Comparison of ENCODE assay signal across 33 cellular contexts in the genomic region with DNA sequence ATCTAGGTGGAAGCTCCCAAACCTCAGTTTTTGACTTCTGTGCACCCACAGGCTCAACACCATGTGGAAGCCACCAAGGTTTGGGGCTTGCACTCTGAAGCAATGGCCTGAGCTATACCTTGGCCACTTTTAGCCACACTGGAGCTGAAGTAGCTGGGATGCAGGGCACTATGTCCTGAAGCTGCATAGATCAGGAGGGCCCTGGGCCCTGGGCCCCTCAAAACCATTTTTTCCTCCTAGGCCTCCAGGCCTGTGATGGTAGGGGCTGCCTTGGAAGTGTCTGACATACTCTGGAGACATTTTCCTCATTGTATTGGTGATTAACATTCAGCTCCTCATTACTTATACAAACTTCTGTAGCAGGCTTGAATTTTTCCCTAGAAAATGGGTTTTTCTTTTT.
"Had no signal": no experiment of that assay in that cellular context is flagged by ENCODE, and none has a peak within 500 bp of the region (broad histone marks: within the 10 kb centered on the region; RNA-seq: fewer than 3 reads in every experiment).

No MANE protein-coding gene starts in this region.

- DNase-seq: activated effector memory CD4-positive, alpha-beta T cell treated with anti-CD3 and anti-CD28 coated beads, Interleukin-2, amount 50 U/mL, for 16 hours; activated effector memory CD4-positive, alpha-beta T cell treated with Interleukin-2 at 50 U/mL for 16 hours; activated gamma-delta T cell; activated gamma-delta T cell treated with Interleukin-2 at 50 U/mL for 16 hours; activated naive CD4-positive, alpha-beta T cell; activated naive CD4-positive, alpha-beta T cell treated with anti-CD3 and anti-CD28 coated beads for 36 hours; activated naive CD4-positive, alpha-beta T cell treated with anti-CD3 and anti-CD28 coated beads, Interleukin-2, amount 10 ng/mL, durations not matched to agents 7 days and 5 days; activated naive CD4-positive, alpha-beta T cell treated with anti-CD3 and anti-CD28 coated beads, Interleukin-2, amount 50 U/mL, for 16 hours; activated naive CD4-positive, alpha-beta T cell treated with Interleukin-2 at 50 U/mL for 16 hours; activated naive CD8-positive, alpha-beta T cell treated with anti-CD3 and anti-CD28 coated beads for 36 hours; activated naive CD8-positive, alpha-beta T cell treated with anti-CD3 and anti-CD28 coated beads, Interleukin-2, amount 10 ng/mL, durations not matched to agents 7 days and 5 days; activated naive CD8-positive, alpha-beta T cell treated with anti-CD3 and anti-CD28 coated beads, Interleukin-2, amount 50 U/mL, for 24 hours; activated T-cell treated with anti-CD3 and anti-CD28 coated beads, Interleukin-2, amount 50 U/mL, for 24 hours; activated T-cell treated with anti-CD3 and anti-CD28 coated beads, Interleukin-2, amount 50 U/mL, for 4 hours; activated T-cell treated with anti-CD3 and anti-CD28 coated beads, Interleukin-2, amount 50 U/mL, for 48 hours; activated T-cell treated with anti-CD3 and anti-CD28 coated beads, Interleukin-2, amount 50 U/mL, for 72 hours; adrenal gland; amniotic stem cell; amygdala; anterior cingulate cortex; aorta; body of pancreas; brain microvascular endothelial cell; caudate nucleus; central memory CD4-positive, alpha-beta T cell; cerebellar nuclear complex had no signal

- H3K27me3 ChIP-seq: adrenal gland, ascending aorta, body of pancreas, brain microvascular endothelial cell, breast epithelium, cardiac muscle cell had no signal

- H3K4me1 ChIP-seq: adrenal gland, ascending aorta, body of pancreas, breast epithelium had no signal

- ATAC-seq: activated naive CD4-positive, alpha-beta T cell treated with anti-CD3 and anti-CD28 coated beads, Interleukin-2, amount 50 U/mL, for 72 hours; activated naive CD8-positive, alpha-beta T cell treated with anti-CD3 and anti-CD28 coated beads, Interleukin-2, amount 50 U/mL, for 24 hours; activated T-cell treated with anti-CD3 and anti-CD28 coated beads, Interleukin-2, amount 50 U/mL, for 4 hours; activated T-cell treated with anti-CD3 and anti-CD28 coated beads, Interleukin-2, amount 50 U/mL, for 72 hours; activated T-helper 17 cell treated with anti-CD3 and anti-CD28 coated beads, Interleukin-2, amount 50 U/mL, for 72 hours; body of pancreas had no signal

- H3K27ac ChIP-seq: adrenal gland, ascending aorta, body of pancreas, brain microvascular endothelial cell, breast epithelium, cardiac muscle cell had no signal

- FAIRE-seq: astrocyte, bronchial epithelial cell had no signal

- H3K4me3 ChIP-seq: adrenal gland, ascending aorta, body of pancreas, breast epithelium, cardiac muscle cell had no signal

- H3K36me3 ChIP-seq: adrenal gland, ascending aorta, brain microvascular endothelial cell, breast epithelium, cardiac muscle cell had no signal
